12 cellular contexts compared by ENCODE assay signal in genomic region chr1:154474802-154475201, GRCh38. TPM values are rescaled to one million over a fixed set of nuclear protein-coding genes. Genes with fewer than 3 reads are reported as not detected.
DNase-seq lines count a peak whose midpoint lies in the region; ATAC-seq, FAIRE-seq and TF ChIP-seq lines count a peak whose summit lies in the region.
"Had no signal": no experiment of that assay in that cellular context is flagged by ENCODE, and none has a peak within 500 bp of the region (broad histone marks: within the 10 kb centered on the region; RNA-seq: fewer than 3 reads in every experiment).

No MANE protein-coding gene starts in this region.

- POLR2A ChIA-PET in endothelial cell of umbilical vein (lab: Charles Lee) = no interaction called here

- no peaks in the 10 kb centered on the region for H4K20me1 ChIP-seq in endothelial cell of umbilical vein (replicated peaks; ENCODE audit: control insufficient read depth, extremely low read depth, insufficient read depth, low read length)

- DNase-seq in CD14-positive monocyte (ENCODE audit: low spot score) (peak; percentile 74), NCI-H226 (peak; percentile 60), endothelial cell of umbilical vein (ENCODE audit: low read depth, low spot score) (peak; percentile 64)
- no peak for DNase-seq in stimulated activated CD4-positive, alpha-beta T cell treated with anti-CD3 and anti-CD28 coated beads, Interleukin-2, amount 100 ng/mL, for 48 hours
- DNase-seq: activated T-cell treated with anti-CD3 and anti-CD28 coated beads, Interleukin-2, amount 50 U/mL, for 48 hours; NCI-H524 had no signal

- H3K36me3 Mint-ChIP-seq in CD14-positive monocyte (peaks cover 0 to under 1% of the 10 kb centered on the region in 2 donors), nephron (ENCODE audit: low read depth) (no peaks in the 10 kb centered on the region)

- intact Hi-C loops in CD14-positive monocyte (cut with micrococcal nuclease) (loop anchor here (5.0 to 10.0 kb wide), 3 partner anchors 33 to 140 kb away; partner anchors contain the start of gene IL6R (in 1 of the 2)), endothelial cell of umbilical vein (cut with micrococcal nuclease) (loop anchor here (10.0 kb wide), 1 partner anchor 280 kb away; the partner anchor contains the start of gene TPM3)

- BruUV-seq in endothelial cell of umbilical vein (replicated peaks; lab: Mats Ljungman, UMichigan) = no TSS peak

- H3K27me3 Mint-ChIP-seq in CD14-positive monocyte (ENCODE audit: low read depth in 3 of 3) (peaks cover 0 to 3% (median 0%) of the 10 kb centered on the region in 3 donors), nephron (ENCODE audit: low read depth) (no peaks in the 10 kb centered on the region)

- no peak overlapping the region for H3K4me3 Mint-ChIP-seq in CD14-positive monocyte
- H3K4me3 Mint-ChIP-seq in nephron = no peak overlapping the region

- no peaks in the 10 kb centered on the region for H3K9me3 ChIP-seq in endothelial cell of umbilical vein (replicated peaks; ENCODE audit: control insufficient read depth, insufficient read depth, low read length)

- CTCF ChIA-PET in endothelial cell of umbilical vein (lab: Charles Lee) = interaction anchor here (1.5 kb wide), 1 partner anchor 72 kb away, joined by 8 read pairs; no protein-coding TSS in a partner anchor

- no peak overlapping the region for H3K27ac ChIP-seq in endothelial cell of umbilical vein (ENCODE audit: insufficient read depth, low read depth, low read length)

- H3K27ac Mint-ChIP-seq in CD14-positive monocyte = peak overlapping the region in 4 of 7 donors; percentile 57 to 74 (median 62)
- H3K27ac Mint-ChIP-seq in nephron = peak overlapping the region; percentile 50 to 80 (median 61)

- TF ChIP-seq POLR2A in endothelial cell of umbilical vein (IDR thresholded peaks at IDR 0.05; ENCODE audit: low read depth, low read length) = no peak

- peak; percentile 81 for FAIRE-seq in endothelial cell of umbilical vein (lab: Jason Lieb, UNC)
- FAIRE-seq: G401.6, keratinocyte had no signal

- no peak overlapping the region for H3K4me3 ChIP-seq in endothelial cell of umbilical vein (replicated peaks in 1 of 3; ENCODE audit: insufficient read depth in 1 of 3, low read depth in 1 of 3, low read length in 3 of 3)

- H3K27me3 ChIP-seq in endothelial cell of umbilical vein (ENCODE audit: control insufficient read depth in 2 of 2, insufficient read depth in 2 of 2, low read length in 2 of 2) = no peaks in the 10 kb centered on the region

- H2AFZ ChIP-seq in endothelial cell of umbilical vein (ENCODE audit: low read depth, low read length) = no peak overlapping the region

- no peak overlapping the region for H3K9ac ChIP-seq in endothelial cell of umbilical vein (replicated peaks; ENCODE audit: extremely low read depth, insufficient read depth, low read length)

- H3K9me3 Mint-ChIP-seq in CD14-positive monocyte (no peaks in the 10 kb centered on the region), nephron (no peaks in the 10 kb centered on the region)

- peaks cover 6% of the 10 kb centered on the region for H3K4me1 ChIP-seq in endothelial cell of umbilical vein (ENCODE audit: control insufficient read depth, extremely low read depth, insufficient read depth, low read length)

- no peak overlapping the region for H3K4me2 ChIP-seq in endothelial cell of umbilical vein (ENCODE audit: insufficient read depth, low read length)

- no peaks in the 10 kb centered on the region for H3K9me1 ChIP-seq in endothelial cell of umbilical vein (replicated peaks; ENCODE audit: control insufficient read depth, extremely low read depth, insufficient read depth, low read length)

- TF ChIP-seq CTCF in CD14-positive monocyte (IDR thresholded peaks at IDR 0.05) (no peak), endothelial cell of umbilical vein (IDR thresholded peaks at IDR 0.05; ENCODE audit: extremely low read depth in 1 of 2, insufficient read depth in 1 of 2, low read depth in 1 of 2, low read length in 2 of 2) (no peak), nephron (IDR thresholded peaks at IDR 0.05; ENCODE audit: unreplicated experiment in 3 of 3) (no peak)

- H3K79me2 ChIP-seq in endothelial cell of umbilical vein (ENCODE audit: control insufficient read depth, insufficient read depth, low read length) = no peaks in the 10 kb centered on the region

- H3K4me1 Mint-ChIP-seq in CD14-positive monocyte (peaks cover 28% of the 10 kb centered on the region), nephron (peaks cover 11% of the 10 kb centered on the region)

- dilution Hi-C loops in endothelial cell of umbilical vein (cut with MboI; ENCODE audit: extremely low pct_ligation_motif_present, low sequenced_read_pairs) = no loop called here

- peaks cover 6 to 7% of the 10 kb centered on the region in 2 experiments for H3K36me3 ChIP-seq in endothelial cell of umbilical vein (ENCODE audit: control insufficient read depth in 2 of 2, extremely low read depth in 1 of 2, insufficient read depth in 2 of 2, low read length in 2 of 2)

- ATAC-seq in HG03378 (IDR thresholded peaks at IDR 0.05; ENCODE audit: unreplicated experiment) (no peak), GM21529 (IDR thresholded peaks at IDR 0.05; ENCODE audit: unreplicated experiment) (no peak), GM21367 (IDR thresholded peaks at IDR 0.05; ENCODE audit: unreplicated experiment) (no peak)

TF ChIP-seq in endothelial cell of umbilical vein, 7 proteins besides CTCF, POLR2A, EP300 and RAD21:
- TF ChIP-seq FOS (IDR thresholded peaks at IDR 0.05; ENCODE audit: borderline replicate concordance, insufficient read depth, low read length) = no peak
- TF ChIP-seq MYC (IDR thresholded peaks at IDR 0.05; ENCODE audit: low read depth, low read length) = no peak
- no peak for TF ChIP-seq EZH2 (IDR thresholded peaks at IDR 0.05; ENCODE audit: borderline replicate concordance, low read depth, low read length, severe bottlenecking)
- no peak for TF ChIP-seq JUN (IDR thresholded peaks at IDR 0.05; ENCODE audit: borderline replicate concordance, insufficient read depth, insufficient read length, low read depth)
- no peak for TF ChIP-seq GATA2 (IDR thresholded peaks at IDR 0.05; ENCODE audit: insufficient read depth, insufficient read length, low read depth, low read length)
- TF ChIP-seq POLR2AphosphoS5 (IDR thresholded peaks at IDR 0.05; ENCODE audit: insufficient read depth, low read depth, low read length) = no peak
- no peak for TF ChIP-seq MAX (IDR thresholded peaks at IDR 0.05; ENCODE audit: insufficient read depth, insufficient read length)
TF ChIP-seq in endothelial cell of umbilical vein: peak in this region for 0.

RNA-seq across cellular contexts. Expression of gene TDRD10, which starts 27.2 kb away (rescaled TPM):
- polyA plus RNA-seq in CD14-positive monocyte (not detected), endothelial cell of umbilical vein (8.6 and 9.1 TPM in 2 replicates)
- 3.9 and 6.1 TPM in 2 replicates for total RNA-seq in endothelial cell of umbilical vein
- polyA plus RNA-seq in endothelial cell of umbilical vein (2011; cell fraction: cytosol; rRNA removed) = 4.1 and 5.6 TPM in 2 replicates
- polyA plus RNA-seq in endothelial cell of umbilical vein (2011; cell fraction: nucleus; rRNA removed) = 38.4 and 42.2 TPM in 2 replicates
- 3.0 TPM in 2 replicates for polyA plus RNA-seq in endothelial cell of umbilical vein (2012)
- 4.4 and 7.1 TPM in 2 replicates for polyA minus RNA-seq in endothelial cell of umbilical vein
- polyA minus RNA-seq in endothelial cell of umbilical vein (2011; cell fraction: cytosol; rRNA and poly(A)+ RNA removed) = not detected
- polyA minus RNA-seq in endothelial cell of umbilical vein (2011; cell fraction: nucleus; rRNA and poly(A)+ RNA removed) = 7.3 and 8.2 TPM in 2 replicates
- polyA plus RNA-seq: keratinocyte had no signal

RNA-seq across cellular contexts. Expression of gene SHE, which starts 27.4 kb away (rescaled TPM):
- polyA plus RNA-seq in CD14-positive monocyte (not detected), endothelial cell of umbilical vein (30.1 and 30.4 TPM in 2 replicates)
- 43.4 and 52.7 TPM in 2 replicates for total RNA-seq in endothelial cell of umbilical vein
- polyA plus RNA-seq in endothelial cell of umbilical vein (2011; cell fraction: cytosol; rRNA removed) = 27.9 and 28.0 TPM in 2 replicates
- polyA plus RNA-seq in endothelial cell of umbilical vein (2011; cell fraction: nucleus; rRNA removed) = 39.9 and 41.9 TPM in 2 replicates
- 25.6 and 28.4 TPM in 2 replicates for polyA plus RNA-seq in endothelial cell of umbilical vein (2012)
- polyA minus RNA-seq in endothelial cell of umbilical vein = 38.2 and 41.5 TPM in 2 replicates
- polyA minus RNA-seq in endothelial cell of umbilical vein (2011; cell fraction: cytosol; rRNA and poly(A)+ RNA removed) = not detected
- polyA minus RNA-seq in endothelial cell of umbilical vein (2011; cell fraction: nucleus; rRNA and poly(A)+ RNA removed) = 19.3 and 26.1 TPM in 2 replicates

Comparison
In these comparisons a context has a peak if more than half of its experiments do, and no peak if none do; other contexts are left out.
1. DNase-seq: peak in CD14-positive monocyte (single experiment), NCI-H226 (single experiment) and endothelial cell of umbilical vein (single experiment); none in stimulated activated CD4-positive, alpha-beta T cell treated with anti-CD3 and anti-CD28 coated beads, Interleukin-2, amount 100 ng/mL, for 48 hours (0 of 2).
2. RNA of gene SHE, which starts 27.4 kb away (polyA plus RNA-seq): 25.6 to 41.9 TPM in endothelial cell of umbilical vein; not detected in CD14-positive monocyte; every median in the first group is over 10 times any median in the second.